Comparison of ENCODE assay signal across 7 cellular contexts in the genomic region with DNA sequence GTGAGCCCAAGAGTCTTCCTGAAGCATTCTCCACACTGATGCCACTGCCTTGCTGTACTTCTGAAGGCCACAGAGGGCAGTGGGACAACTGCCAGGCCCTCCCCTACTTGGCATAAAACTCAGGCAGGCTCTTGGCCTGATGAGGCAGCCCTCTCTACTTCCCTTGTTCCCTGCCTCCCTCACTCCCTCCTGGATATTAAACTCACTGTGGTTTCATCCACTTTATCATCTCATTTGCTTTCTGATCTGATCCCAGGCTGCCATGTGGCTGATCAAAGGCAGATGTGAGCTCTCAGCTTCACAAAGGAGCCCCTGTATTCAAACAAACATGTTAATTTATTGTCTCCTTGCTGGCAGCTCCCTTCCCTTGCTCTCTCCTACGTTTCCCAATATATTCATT.
DNase-seq lines count a peak whose midpoint lies in the region; ATAC-seq lines count a peak whose summit lies in the region.

No MANE protein-coding gene starts in this region.

- ATAC-seq in left ventricle myocardium superior (peak; percentile 55), GM18520 (IDR thresholded peaks at IDR 0.05; ENCODE audit: unreplicated experiment) (no peak)

- intact Hi-C loops in left ventricle myocardium superior (cut with micrococcal nuclease), result no loop called here

- DNase-seq in HT1080 (ENCODE audit: low read depth) (peak; percentile 82), SHP77 (lab: John Stamatoyannopoulos, UW) (peak; percentile 79 to 87), left ventricle myocardium superior (peak; percentile 47), superior temporal gyrus (ENCODE audit: extremely low spot score) (peak; percentile 47)
- no peak for DNase-seq in activated CD8-positive, alpha-beta memory T cell treated with anti-CD3 and anti-CD28 coated beads, Interleukin-2, amount 50 U/mL, for 4 hours
- no peak for DNase-seq in activated naive CD4-positive, alpha-beta T cell treated with anti-CD3 and anti-CD28 coated beads, Interleukin-2, amount 50 U/mL, for 16 hours

Comparison
In these comparisons a context has a peak if more than half of its experiments do, and no peak if none do; other contexts are left out.
1. DNase-seq: peak in HT1080 (single experiment), SHP77 (2 of 2), left ventricle myocardium superior (single experiment) and superior temporal gyrus (single experiment); none in activated CD8-positive, alpha-beta memory T cell treated with anti-CD3 and anti-CD28 coated beads, Interleukin-2, amount 50 U/mL, for 4 hours (single experiment) and activated naive CD4-positive, alpha-beta T cell treated with anti-CD3 and anti-CD28 coated beads, Interleukin-2, amount 50 U/mL, for 16 hours (single experiment).